In the genomic region with DNA sequence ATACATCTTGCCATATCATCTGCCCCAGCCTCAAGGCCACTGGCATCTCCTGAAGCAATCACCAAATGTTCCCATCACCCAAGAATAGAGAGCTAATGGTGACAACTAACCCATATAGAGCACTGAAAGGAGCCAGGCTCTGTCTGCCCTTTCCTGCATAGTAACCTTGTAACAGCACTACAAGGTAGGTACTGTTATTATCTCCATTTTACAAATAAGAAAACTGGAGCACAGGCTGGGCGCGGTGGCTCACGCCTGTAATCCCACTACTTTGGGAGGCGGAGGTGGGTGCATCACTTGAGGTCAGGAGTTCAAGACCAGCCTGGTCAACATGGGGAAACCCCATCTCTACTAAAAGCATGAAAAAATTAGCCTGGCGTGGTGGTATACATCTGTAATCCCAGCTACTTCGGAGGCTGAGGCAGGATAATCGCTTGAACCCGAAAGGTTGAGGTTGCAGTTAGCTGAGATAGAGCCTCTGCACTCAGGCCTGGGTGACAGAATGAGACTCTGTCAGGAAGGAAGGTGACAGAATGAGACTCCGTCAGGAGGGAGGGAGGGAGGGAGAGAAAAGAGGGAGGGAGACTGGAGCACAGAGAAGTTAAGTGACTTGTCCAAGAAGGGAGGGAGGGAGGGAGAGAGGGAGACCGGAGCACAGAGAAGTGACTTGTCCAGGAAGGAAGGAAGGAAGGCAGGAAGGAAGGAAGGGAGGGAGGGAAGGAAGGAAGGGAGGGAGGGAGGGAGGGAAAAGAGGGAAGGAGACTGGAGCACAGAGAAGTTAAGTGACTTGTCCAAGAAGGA, we compare ENCODE assay signal across 11 cellular contexts. TPM values are rescaled to one million over a fixed set of nuclear protein-coding genes. Genes with fewer than 3 reads are reported as not detected.
DNase-seq lines count a peak whose midpoint lies in the region; ATAC-seq and TF ChIP-seq lines count a peak whose summit lies in the region.
"Had no signal": no experiment of that assay in that cellular context is flagged by ENCODE, and none has a peak within 500 bp of the region (broad histone marks: within the 10 kb centered on the region; RNA-seq: fewer than 3 reads in every experiment).

No MANE protein-coding gene starts in this region.

- H3K9me3 ChIP-seq in HUES64 (ENCODE audit: insufficient read depth, low read depth, low read length), result no peaks in the 10 kb centered on the region
- no peaks in the 10 kb centered on the region for H3K9me3 ChIP-seq in ascending aorta

- H3K9me3 Mint-ChIP-seq in Calu3 (ENCODE audit: low read depth, unreplicated experiment) (no peaks in the 10 kb centered on the region), nephron progenitor cell (no peaks in the 10 kb centered on the region)

- H3K4me3 ChIP-seq in HUES64 (ENCODE audit: low read length) (peak overlapping the region; percentile 82; the same call in 1 of the 2 replicates), ascending aorta (no peak overlapping the region)

- H3K27ac Mint-ChIP-seq in Calu3 (ENCODE audit: unreplicated experiment) (no peak overlapping the region), nephron progenitor cell (no peak overlapping the region)

- no peak for ATAC-seq in esophagus mucosa
- ATAC-seq in GM19328 (IDR thresholded peaks at IDR 0.05; ENCODE audit: unreplicated experiment), result no peak

- no peak overlapping the region for H3K27ac ChIP-seq in HUES64 (ENCODE audit: low read depth, low read length)
- H3K27ac ChIP-seq in ascending aorta, result peak overlapping the region; percentile 57 to 88

- DNase-seq in Calu3 (no peak), ascending aorta (ENCODE audit: low spot score in 2 of 2) (no peak), nephron progenitor cell (no peak), HK-2 (ENCODE audit: unreplicated experiment) (no peak)
- DNase-seq in stimulated activated CD4-positive, alpha-beta T cell treated with anti-CD3 and anti-CD28 coated beads, Interleukin-15, amount 100 ng/mL, for 24 hours, result no peak
- DNase-seq: amniotic stem cell, NCI-H1092 treated with DMSO at 0.1 percent for 48 hours, nucleus accumbens had no signal

- H3K9ac ChIP-seq in HUES64 (ENCODE audit: low read depth, low read length), result no peak overlapping the region

- no peaks in the 10 kb centered on the region for H3K27me3 Mint-ChIP-seq in Calu3 (ENCODE audit: unreplicated experiment)
- peaks cover 45% of the 10 kb centered on the region for H3K27me3 Mint-ChIP-seq in nephron progenitor cell (ENCODE audit: low read depth, poor library complexity)

- H3K27me3 ChIP-seq in HUES64 (ENCODE audit: insufficient read depth, low read length), result peaks cover 14% of the 10 kb centered on the region
- no peaks in the 10 kb centered on the region for H3K27me3 ChIP-seq in ascending aorta

- H3K36me3 Mint-ChIP-seq in Calu3 (ENCODE audit: insufficient read depth, unreplicated experiment) (peaks cover 44% of the 10 kb centered on the region), nephron progenitor cell (ENCODE audit: low read depth) (no peaks in the 10 kb centered on the region)

- TF ChIP-seq CTCF in Calu3 (IDR thresholded peaks at IDR 0.05; ENCODE audit: unreplicated experiment) (no peak), ascending aorta (IDR thresholded peaks at IDR 0.05) (no peak), nephron progenitor cell (IDR thresholded peaks at IDR 0.05) (no peak)

- no peaks in the 10 kb centered on the region for H3K4me1 Mint-ChIP-seq in Calu3 (ENCODE audit: low read depth, unreplicated experiment)
- peaks cover 23% of the 10 kb centered on the region for H3K4me1 Mint-ChIP-seq in nephron progenitor cell

- no TSS peak for BruUV-seq in Calu3 (replicated peaks; lab: Mats Ljungman, UMichigan)

- H3K4me1 ChIP-seq in HUES64 (ENCODE audit: insufficient read depth, low read length) (peaks cover 10% of the 10 kb centered on the region; the same call in 1 of the 2 replicates), ascending aorta (no peaks in the 10 kb centered on the region)

- 70% methylated on average over 10 of the region's 10 CpGs for WGBS in HUES64

- H3K4me3 Mint-ChIP-seq in Calu3 (ENCODE audit: low read depth, unreplicated experiment), result peak overlapping the region; percentile 91
- H3K4me3 Mint-ChIP-seq in nephron progenitor cell, result peak overlapping the region; percentile 42

- CTCF ChIA-PET in Calu3 (lab: Charles Lee), result no interaction called here

- intact Hi-C loops in Calu3 (cut with micrococcal nuclease; ENCODE audit: unreplicated experiment), result loop anchor here (5.0 kb wide), 1 partner anchor 54 kb away; no protein-coding TSS in a partner anchor
- intact Hi-C loops in ascending aorta (cut with DNase I), result loop anchor here (5.0 kb wide), 2 partner anchors 59 to 294 kb away; no protein-coding TSS in a partner anchor

- H3K36me3 ChIP-seq in HUES64 (ENCODE audit: insufficient read depth, low read length) (no peaks in the 10 kb centered on the region), ascending aorta (no peaks in the 10 kb centered on the region)

RNA-seq across cellular contexts. Expression of gene SLC35F2, which starts 2.2 kb away (rescaled TPM):
- total RNA-seq in Calu3 (2022) (24.4 and 34.5 TPM in 2 replicates), ascending aorta (5.4 TPM), esophagus mucosa (14.7 TPM)
- 11.2 TPM for polyA plus RNA-seq in HUES64 (2013, experiment 1 of 2)
- polyA plus RNA-seq in HUES64 (2013, experiment 2 of 2), result 10.5 TPM
